11 cellular contexts compared by ENCODE assay signal in the genomic region with DNA sequence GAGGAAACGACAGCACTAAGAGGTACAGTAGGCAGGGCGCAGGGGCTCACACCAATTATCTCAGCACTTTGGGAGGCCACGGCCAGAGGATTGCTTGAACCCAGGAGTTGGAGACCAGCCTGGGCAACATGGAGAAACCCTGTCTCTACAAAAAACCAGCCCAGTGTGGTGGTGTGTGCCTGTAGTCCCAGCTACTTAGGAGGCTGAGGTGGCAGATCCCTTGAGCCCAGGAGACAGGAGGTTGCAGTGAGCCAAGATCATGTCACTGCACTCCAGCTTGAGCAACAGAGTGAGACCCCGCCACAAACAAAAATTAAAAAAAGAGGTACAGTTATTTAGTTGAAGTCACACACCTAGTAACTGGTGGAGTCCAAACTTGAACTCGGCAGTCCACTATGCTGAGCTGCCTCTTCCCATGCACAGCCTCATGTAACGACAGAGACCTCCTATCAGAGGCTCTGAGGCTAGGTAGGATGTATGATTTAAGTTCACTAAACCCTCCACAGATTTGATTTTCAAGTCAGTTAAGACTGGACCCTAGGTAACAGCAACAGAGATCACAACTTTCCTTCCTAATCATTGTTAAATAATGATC. TPM values are rescaled to one million over a fixed set of nuclear protein-coding genes. Genes with fewer than 3 reads are reported as not detected.
DNase-seq lines count a peak whose midpoint lies in the region; ATAC-seq and TF ChIP-seq lines count a peak whose summit lies in the region.
"Had no signal": no experiment of that assay in that cellular context is flagged by ENCODE, and none has a peak within 500 bp of the region (broad histone marks: within the 10 kb centered on the region; RNA-seq: fewer than 3 reads in every experiment).

No MANE protein-coding gene starts in this region.

- H2AFZ ChIP-seq in hepatocyte = no peak overlapping the region

- H3K4me3 Mint-ChIP-seq in CD4-positive, alpha-beta memory T cell = peak overlapping the region; percentile 74 to 90 (median 83)
- H3K4me3 Mint-ChIP-seq in WTC11 = no peak overlapping the region
- H3K4me3 Mint-ChIP-seq: brain had no signal

- H3K9me2 ChIP-seq in hepatocyte (replicated peaks; ENCODE audit: insufficient read depth) = no peaks in the 10 kb centered on the region

- ATAC-seq in GM21576 (IDR thresholded peaks at IDR 0.05; ENCODE audit: unreplicated experiment) = peak; percentile 23
- ATAC-seq in WTC11 = no peak
- no peak for ATAC-seq in HG03135 (IDR thresholded peaks at IDR 0.05; ENCODE audit: unreplicated experiment)
- no peak for ATAC-seq in HG03378 (IDR thresholded peaks at IDR 0.05; ENCODE audit: unreplicated experiment)
- ATAC-seq: right cardiac atrium had no signal

- H4K20me1 ChIP-seq in hepatocyte (ENCODE audit: insufficient read depth, poor library complexity, severe bottlenecking) = peaks cover 4% of the 10 kb centered on the region

- no peaks in the 10 kb centered on the region for H3K27me3 Mint-ChIP-seq in CD4-positive, alpha-beta memory T cell
- no peaks in the 10 kb centered on the region for H3K27me3 Mint-ChIP-seq in WTC11 (ENCODE audit: low read depth)
- H3K27me3 Mint-ChIP-seq: brain had no signal

- TF ChIP-seq CTCF in WTC11 (IDR thresholded peaks at IDR 0.05) (no peak), hepatocyte (IDR thresholded peaks at IDR 0.05; ENCODE audit: poor library complexity) (no peak)

- H3K36me3 ChIP-seq in CD4-positive, alpha-beta memory T cell (ENCODE audit: insufficient read depth, low read length) = peaks cover 21% of the 10 kb centered on the region
- no peaks in the 10 kb centered on the region for H3K36me3 ChIP-seq in hepatocyte (replicated peaks; ENCODE audit: insufficient read depth, low read depth)

- H3K4me1 ChIP-seq in CD4-positive, alpha-beta memory T cell (ENCODE audit: insufficient read depth, low read length) = peaks cover 83% of the 10 kb centered on the region
- H3K4me1 ChIP-seq in mononuclear cell (ENCODE audit: insufficient read depth, low read length) = peaks cover 68% of the 10 kb centered on the region
- H3K4me1 ChIP-seq in hepatocyte (ENCODE audit: insufficient read depth) = no peaks in the 10 kb centered on the region

- CTCF ChIA-PET in CD4-positive, alpha-beta memory T cell (lab: Charles Lee; ENCODE audit: partially characterized antibody) = interaction anchor here (0.9 to 11.8 kb wide), 13 partner anchors 8 to 174 kb away, joined by 3 to 93 read pairs (median 4); no protein-coding TSS in a partner anchor
- CTCF ChIA-PET in WTC11 (lab: Charles Lee) = no interaction called here

- no peak overlapping the region for H3K4me2 ChIP-seq in hepatocyte

- no peaks in the 10 kb centered on the region for H3K9me3 Mint-ChIP-seq in CD4-positive, alpha-beta memory T cell
- H3K9me3 Mint-ChIP-seq in WTC11 = no peaks in the 10 kb centered on the region
- H3K9me3 Mint-ChIP-seq: brain had no signal

- intact Hi-C loops in CD4-positive, alpha-beta memory T cell (cut with micrococcal nuclease) = loop anchor here (2.0 to 10.0 kb wide), 2 partner anchors 100 to 1032 kb away; no protein-coding TSS in a partner anchor

- peak overlapping the region; percentile 92 to 98 (median 95) for H3K27ac Mint-ChIP-seq in CD4-positive, alpha-beta memory T cell
- peak overlapping the region; percentile 12; the same call in 1 of the 2 replicates for H3K27ac Mint-ChIP-seq in WTC11
- H3K27ac Mint-ChIP-seq: brain had no signal

- H3K4me1 Mint-ChIP-seq in CD4-positive, alpha-beta memory T cell = peaks cover 33 to 86% (median 54%) of the 10 kb centered on the region in 4 donors
- peaks cover 48% of the 10 kb centered on the region for H3K4me1 Mint-ChIP-seq in WTC11

- H3K27me3 ChIP-seq in CD4-positive, alpha-beta memory T cell (ENCODE audit: insufficient read depth, low read length) = no peaks in the 10 kb centered on the region
- no peaks in the 10 kb centered on the region for H3K27me3 ChIP-seq in mononuclear cell (ENCODE audit: insufficient read depth, low read length)
- no peaks in the 10 kb centered on the region for H3K27me3 ChIP-seq in hepatocyte

- 98% methylated on average over 6 of the region's 6 CpGs for WGBS in hepatocyte (ENCODE audit: low lambda C conversion rate, missing lambda C conversion rate)

- peaks cover 76% of the 10 kb centered on the region for H3K79me2 ChIP-seq in hepatocyte

- no peak for DNase-seq in CD4-positive, alpha-beta memory T cell
- DNase-seq in WTC11 (ENCODE audit: low spot score) (no peak), 8988T (no peak), hepatocyte (ENCODE audit: low spot score) (no peak)
- DNase-seq: NCI-H1105 treated with DMSO at 0.1 percent for 48 hours, right cardiac atrium had no signal

- H3K27ac ChIP-seq in CD4-positive, alpha-beta memory T cell (ENCODE audit: low read depth, low read length) = peak overlapping the region; percentile 95
- H3K27ac ChIP-seq in hepatocyte = no peak overlapping the region

- no peaks in the 10 kb centered on the region for H3K9me3 ChIP-seq in CD4-positive, alpha-beta memory T cell (ENCODE audit: control insufficient read depth in 1 of 2, low read length in 2 of 2)
- H3K9me3 ChIP-seq in mononuclear cell (ENCODE audit: low read depth, low read length) (no peaks in the 10 kb centered on the region), hepatocyte (ENCODE audit: low read depth) (no peaks in the 10 kb centered on the region)

- H3K36me3 Mint-ChIP-seq in CD4-positive, alpha-beta memory T cell = peaks cover 49 to 74% of the 10 kb centered on the region in 2 donors
- peaks cover 10% of the 10 kb centered on the region for H3K36me3 Mint-ChIP-seq in WTC11

- peak overlapping the region; percentile 49 to 67 for H3K4me3 ChIP-seq in CD4-positive, alpha-beta memory T cell (ENCODE audit: low read length in 2 of 2)
- peak overlapping the region; percentile 8 for H3K4me3 ChIP-seq in mononuclear cell (ENCODE audit: low read length)
- no peak overlapping the region for H3K4me3 ChIP-seq in hepatocyte

- POLR2A ChIA-PET in CD4-positive, alpha-beta memory T cell (lab: Charles Lee; ENCODE audit: partially characterized antibody) = interaction anchor here (1.0 to 12.1 kb wide), 24 partner anchors 8 to 113 kb away, joined by 3 to 194 read pairs (median 10); a partner anchor contains a TSS
- POLR2A ChIA-PET in WTC11 (lab: Charles Lee) = no interaction called here

TF ChIP-seq in WTC11, 78 proteins besides CTCF, POLR2A, EP300 and RAD21 (continues in another document):
- TF ChIP-seq ZNF423 (CRISPR knock-in tag; IDR thresholded peaks at IDR 0.05) (no peak), ZNF416 (CRISPR knock-in tag; IDR thresholded peaks at IDR 0.05) (no peak), EMX1 (CRISPR knock-in tag; IDR thresholded peaks at IDR 0.05) (no peak), MXD4 (CRISPR knock-in tag; IDR thresholded peaks at IDR 0.05; ENCODE audit: borderline replicate concordance) (no peak), IRF2 (CRISPR knock-in tag; IDR thresholded peaks at IDR 0.05; ENCODE audit: borderline replicate concordance, low read depth) (no peak), CREB1 (CRISPR knock-in tag; IDR thresholded peaks at IDR 0.05) (no peak), FOXP1 (CRISPR knock-in tag; IDR thresholded peaks at IDR 0.05; ENCODE audit: borderline replicate concordance) (no peak), ESRRA (CRISPR knock-in tag; IDR thresholded peaks at IDR 0.05; ENCODE audit: borderline replicate concordance) (no peak)
- TF ChIP-seq, protein P1, sequence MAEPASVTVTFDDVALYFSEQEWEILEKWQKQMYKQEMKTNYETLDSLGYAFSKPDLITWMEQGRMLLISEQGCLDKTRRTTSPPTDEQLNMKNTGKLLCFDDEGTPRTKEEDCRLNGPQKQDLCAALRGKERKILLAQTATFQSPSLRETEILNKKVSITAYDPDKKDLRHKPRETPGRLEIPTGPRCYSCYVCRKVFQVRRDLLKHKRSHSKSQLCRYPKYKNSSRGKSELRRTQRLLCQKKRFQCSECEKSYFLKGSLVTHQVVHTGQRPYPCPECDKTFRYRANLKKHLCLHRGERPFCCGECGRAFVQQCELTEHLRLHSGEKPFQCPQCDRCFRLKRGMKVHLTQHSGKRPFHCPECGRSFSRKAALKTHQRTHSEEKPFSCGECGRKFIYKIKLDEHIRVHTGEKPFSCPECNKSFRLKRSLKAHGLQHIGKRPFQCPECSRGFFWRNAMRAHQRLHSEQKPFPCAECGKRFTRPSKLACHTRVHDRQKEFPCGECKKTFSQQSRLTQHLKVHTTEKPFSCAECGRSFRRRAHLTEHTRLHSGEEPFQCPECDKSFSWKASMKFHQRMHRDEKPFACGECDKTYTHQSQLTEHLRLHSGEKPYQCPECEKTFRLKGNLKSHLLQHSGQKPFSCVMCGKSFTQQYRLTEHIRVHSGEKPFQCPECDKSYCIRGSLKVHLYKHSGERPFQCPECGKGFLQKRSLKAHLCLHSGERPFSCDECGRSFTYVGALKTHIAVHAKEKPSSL (CRISPR knock-in tag; conservative IDR thresholded peaks at IDR 0.05) = no peak
- TF ChIP-seq, protein P2, sequence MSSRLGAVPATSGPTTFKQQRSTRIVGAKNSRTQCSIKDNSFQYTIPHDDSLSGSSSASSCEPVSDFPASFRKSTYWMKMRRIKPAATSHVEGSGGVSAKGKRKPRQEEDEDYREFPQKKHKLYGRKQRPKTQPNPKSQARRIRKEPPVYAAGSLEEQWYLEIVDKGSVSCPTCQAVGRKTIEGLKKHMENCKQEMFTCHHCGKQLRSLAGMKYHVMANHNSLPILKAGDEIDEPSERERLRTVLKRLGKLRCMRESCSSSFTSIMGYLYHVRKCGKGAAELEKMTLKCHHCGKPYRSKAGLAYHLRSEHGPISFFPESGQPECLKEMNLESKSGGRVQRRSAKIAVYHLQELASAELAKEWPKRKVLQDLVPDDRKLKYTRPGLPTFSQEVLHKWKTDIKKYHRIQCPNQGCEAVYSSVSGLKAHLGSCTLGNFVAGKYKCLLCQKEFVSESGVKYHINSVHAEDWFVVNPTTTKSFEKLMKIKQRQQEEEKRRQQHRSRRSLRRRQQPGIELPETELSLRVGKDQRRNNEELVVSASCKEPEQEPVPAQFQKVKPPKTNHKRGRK (CRISPR knock-in tag; IDR thresholded peaks at IDR 0.05; ENCODE audit: borderline replicate concordance) = no peak

RNA-seq across cellular contexts. Expression of a gene that starts 8.7 kb away (rescaled TPM):
- total RNA-seq in CD4-positive, alpha-beta memory T cell = 100 to 1,000 TPM; 234 to 243 TPM
- polyA plus RNA-seq in CD4-positive, alpha-beta memory T cell = 10 to 100 TPM; 79.7 to 93.1 TPM
- total RNA-seq in WTC11 (2021) (11.2 to 11.8 TPM (median 11.7 TPM) in 3 replicates), mononuclear cell (688 TPM), hepatocyte (32.4 and 45.5 TPM in 2 replicates)
- 6.4 and 7.2 TPM in 2 replicates for polyA plus RNA-seq in hepatocyte
